2 cellular contexts compared by ENCODE assay signal in the genomic region with DNA sequence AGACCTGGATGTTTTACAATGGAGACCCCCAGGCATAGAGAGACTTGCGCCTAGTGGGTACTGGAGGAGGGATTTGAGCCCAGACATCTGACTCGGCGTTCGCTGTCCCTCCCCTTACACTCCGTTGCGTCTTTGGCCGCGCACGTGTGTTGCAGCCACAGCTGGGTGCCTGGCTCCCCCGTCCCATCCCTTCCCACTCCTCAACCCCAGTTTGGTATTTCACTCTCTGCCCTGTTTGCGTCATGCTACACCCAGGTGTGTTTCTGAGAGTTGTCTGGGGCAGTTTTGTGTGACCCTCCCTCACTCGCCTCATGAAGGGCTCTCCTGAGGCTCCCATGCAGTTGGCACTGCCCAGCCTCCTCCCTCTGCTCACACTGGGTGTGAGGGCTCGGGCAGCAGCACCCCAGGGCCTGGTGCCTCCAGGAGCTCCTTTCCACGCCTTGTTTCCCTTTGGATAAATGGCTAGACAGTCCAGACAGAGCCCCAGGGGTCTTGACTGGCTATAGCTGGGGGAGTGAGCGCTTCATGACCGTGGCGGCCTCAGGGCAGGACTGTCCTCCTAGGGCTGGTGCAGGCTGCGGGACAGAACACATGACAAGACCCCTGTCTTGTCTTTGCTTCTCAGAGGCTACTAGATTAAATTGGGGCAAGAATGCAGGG.
TF ChIP-seq lines count a peak whose summit lies in the region.

No MANE protein-coding gene starts in this region.

TF ChIP-seq in H1, 55 proteins besides CTCF, POLR2A, EP300 and RAD21:
- no peak for TF ChIP-seq CEBPB (IDR thresholded peaks at IDR 0.05; ENCODE audit: low read depth, low read length)
- no peak for TF ChIP-seq TBP (IDR thresholded peaks at IDR 0.05; ENCODE audit: low read depth, low read length)
- TF ChIP-seq CTBP2 (IDR thresholded peaks at IDR 0.05; ENCODE audit: borderline replicate concordance, insufficient read depth, insufficient read length, low read length): no peak
- TF ChIP-seq, protein P1, sequence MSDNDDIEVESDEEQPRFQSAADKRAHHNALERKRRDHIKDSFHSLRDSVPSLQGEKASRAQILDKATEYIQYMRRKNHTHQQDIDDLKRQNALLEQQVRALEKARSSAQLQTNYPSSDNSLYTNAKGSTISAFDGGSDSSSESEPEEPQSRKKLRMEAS (IDR thresholded peaks at IDR 0.05): no peak
- no peak for TF ChIP-seq CBX5 (IDR thresholded peaks at IDR 0.05; ENCODE audit: low read depth, low read length)

TF ChIP-seq in WTC11, 78 proteins besides CTCF, POLR2A, EP300 and RAD21:
- TF ChIP-seq, protein P2, sequence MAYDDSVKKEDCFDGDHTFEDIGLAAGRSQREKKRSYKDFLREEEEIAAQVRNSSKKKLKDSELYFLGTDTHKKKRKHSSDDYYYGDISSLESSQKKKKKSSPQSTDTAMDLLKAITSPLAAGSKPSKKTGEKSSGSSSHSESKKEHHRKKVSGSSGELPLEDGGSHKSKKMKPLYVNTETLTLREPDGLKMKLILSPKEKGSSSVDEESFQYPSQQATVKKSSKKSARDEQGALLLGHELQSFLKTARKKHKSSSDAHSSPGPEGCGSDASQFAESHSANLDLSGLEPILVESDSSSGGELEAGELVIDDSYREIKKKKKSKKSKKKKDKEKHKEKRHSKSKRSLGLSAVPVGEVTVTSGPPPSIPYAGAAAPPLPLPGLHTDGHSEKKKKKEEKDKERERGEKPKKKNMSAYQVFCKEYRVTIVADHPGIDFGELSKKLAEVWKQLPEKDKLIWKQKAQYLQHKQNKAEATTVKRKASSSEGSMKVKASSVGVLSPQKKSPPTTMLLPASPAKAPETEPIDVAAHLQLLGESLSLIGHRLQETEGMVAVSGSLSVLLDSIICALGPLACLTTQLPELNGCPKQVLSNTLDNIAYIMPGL (CRISPR knock-in tag; IDR thresholded peaks at IDR 0.05): no peak
- TF ChIP-seq, protein P3, sequence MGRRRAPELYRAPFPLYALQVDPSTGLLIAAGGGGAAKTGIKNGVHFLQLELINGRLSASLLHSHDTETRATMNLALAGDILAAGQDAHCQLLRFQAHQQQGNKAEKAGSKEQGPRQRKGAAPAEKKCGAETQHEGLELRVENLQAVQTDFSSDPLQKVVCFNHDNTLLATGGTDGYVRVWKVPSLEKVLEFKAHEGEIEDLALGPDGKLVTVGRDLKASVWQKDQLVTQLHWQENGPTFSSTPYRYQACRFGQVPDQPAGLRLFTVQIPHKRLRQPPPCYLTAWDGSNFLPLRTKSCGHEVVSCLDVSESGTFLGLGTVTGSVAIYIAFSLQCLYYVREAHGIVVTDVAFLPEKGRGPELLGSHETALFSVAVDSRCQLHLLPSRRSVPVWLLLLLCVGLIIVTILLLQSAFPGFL (CRISPR knock-in tag; IDR thresholded peaks at IDR 0.05; ENCODE audit: borderline replicate concordance): no peak
- TF ChIP-seq RORB (CRISPR knock-in tag; IDR thresholded peaks at IDR 0.05) (no peak), HMGA2 (CRISPR knock-in tag; IDR thresholded peaks at IDR 0.05) (no peak)
- TF ChIP-seq, protein P4, sequence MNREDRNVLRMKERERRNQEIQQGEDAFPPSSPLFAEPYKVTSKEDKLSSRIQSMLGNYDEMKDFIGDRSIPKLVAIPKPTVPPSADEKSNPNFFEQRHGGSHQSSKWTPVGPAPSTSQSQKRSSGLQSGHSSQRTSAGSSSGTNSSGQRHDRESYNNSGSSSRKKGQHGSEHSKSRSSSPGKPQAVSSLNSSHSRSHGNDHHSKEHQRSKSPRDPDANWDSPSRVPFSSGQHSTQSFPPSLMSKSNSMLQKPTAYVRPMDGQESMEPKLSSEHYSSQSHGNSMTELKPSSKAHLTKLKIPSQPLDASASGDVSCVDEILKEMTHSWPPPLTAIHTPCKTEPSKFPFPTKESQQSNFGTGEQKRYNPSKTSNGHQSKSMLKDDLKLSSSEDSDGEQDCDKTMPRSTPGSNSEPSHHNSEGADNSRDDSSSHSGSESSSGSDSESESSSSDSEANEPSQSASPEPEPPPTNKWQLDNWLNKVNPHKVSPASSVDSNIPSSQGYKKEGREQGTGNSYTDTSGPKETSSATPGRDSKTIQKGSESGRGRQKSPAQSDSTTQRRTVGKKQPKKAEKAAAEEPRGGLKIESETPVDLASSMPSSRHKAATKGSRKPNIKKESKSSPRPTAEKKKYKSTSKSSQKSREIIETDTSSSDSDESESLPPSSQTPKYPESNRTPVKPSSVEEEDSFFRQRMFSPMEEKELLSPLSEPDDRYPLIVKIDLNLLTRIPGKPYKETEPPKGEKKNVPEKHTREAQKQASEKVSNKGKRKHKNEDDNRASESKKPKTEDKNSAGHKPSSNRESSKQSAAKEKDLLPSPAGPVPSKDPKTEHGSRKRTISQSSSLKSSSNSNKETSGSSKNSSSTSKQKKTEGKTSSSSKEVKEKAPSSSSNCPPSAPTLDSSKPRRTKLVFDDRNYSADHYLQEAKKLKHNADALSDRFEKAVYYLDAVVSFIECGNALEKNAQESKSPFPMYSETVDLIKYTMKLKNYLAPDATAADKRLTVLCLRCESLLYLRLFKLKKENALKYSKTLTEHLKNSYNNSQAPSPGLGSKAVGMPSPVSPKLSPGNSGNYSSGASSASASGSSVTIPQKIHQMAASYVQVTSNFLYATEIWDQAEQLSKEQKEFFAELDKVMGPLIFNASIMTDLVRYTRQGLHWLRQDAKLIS (CRISPR knock-in tag; IDR thresholded peaks at IDR 0.05; ENCODE audit: borderline replicate concordance): no peak
- TF ChIP-seq, protein P5, sequence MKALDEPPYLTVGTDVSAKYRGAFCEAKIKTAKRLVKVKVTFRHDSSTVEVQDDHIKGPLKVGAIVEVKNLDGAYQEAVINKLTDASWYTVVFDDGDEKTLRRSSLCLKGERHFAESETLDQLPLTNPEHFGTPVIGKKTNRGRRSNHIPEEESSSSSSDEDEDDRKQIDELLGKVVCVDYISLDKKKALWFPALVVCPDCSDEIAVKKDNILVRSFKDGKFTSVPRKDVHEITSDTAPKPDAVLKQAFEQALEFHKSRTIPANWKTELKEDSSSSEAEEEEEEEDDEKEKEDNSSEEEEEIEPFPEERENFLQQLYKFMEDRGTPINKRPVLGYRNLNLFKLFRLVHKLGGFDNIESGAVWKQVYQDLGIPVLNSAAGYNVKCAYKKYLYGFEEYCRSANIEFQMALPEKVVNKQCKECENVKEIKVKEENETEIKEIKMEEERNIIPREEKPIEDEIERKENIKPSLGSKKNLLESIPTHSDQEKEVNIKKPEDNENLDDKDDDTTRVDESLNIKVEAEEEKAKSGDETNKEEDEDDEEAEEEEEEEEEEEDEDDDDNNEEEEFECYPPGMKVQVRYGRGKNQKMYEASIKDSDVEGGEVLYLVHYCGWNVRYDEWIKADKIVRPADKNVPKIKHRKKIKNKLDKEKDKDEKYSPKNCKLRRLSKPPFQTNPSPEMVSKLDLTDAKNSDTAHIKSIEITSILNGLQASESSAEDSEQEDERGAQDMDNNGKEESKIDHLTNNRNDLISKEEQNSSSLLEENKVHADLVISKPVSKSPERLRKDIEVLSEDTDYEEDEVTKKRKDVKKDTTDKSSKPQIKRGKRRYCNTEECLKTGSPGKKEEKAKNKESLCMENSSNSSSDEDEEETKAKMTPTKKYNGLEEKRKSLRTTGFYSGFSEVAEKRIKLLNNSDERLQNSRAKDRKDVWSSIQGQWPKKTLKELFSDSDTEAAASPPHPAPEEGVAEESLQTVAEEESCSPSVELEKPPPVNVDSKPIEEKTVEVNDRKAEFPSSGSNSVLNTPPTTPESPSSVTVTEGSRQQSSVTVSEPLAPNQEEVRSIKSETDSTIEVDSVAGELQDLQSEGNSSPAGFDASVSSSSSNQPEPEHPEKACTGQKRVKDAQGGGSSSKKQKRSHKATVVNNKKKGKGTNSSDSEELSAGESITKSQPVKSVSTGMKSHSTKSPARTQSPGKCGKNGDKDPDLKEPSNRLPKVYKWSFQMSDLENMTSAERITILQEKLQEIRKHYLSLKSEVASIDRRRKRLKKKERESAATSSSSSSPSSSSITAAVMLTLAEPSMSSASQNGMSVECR (CRISPR knock-in tag; IDR thresholded peaks at IDR 0.05; ENCODE audit: borderline replicate concordance): no peak
- TF ChIP-seq, protein P1 (CRISPR knock-in tag; IDR thresholded peaks at IDR 0.05): no peak
